ENCODE assay signal across 1 cellular context in genomic region chr6:53346049-53346448, GRCh38.
A peak's percentile ranks its signal among the peaks of the same experiment; 100 is the strongest.
TF ChIP-seq lines count a peak whose summit lies in the region.

No MANE protein-coding gene starts in this region.

TF ChIP-seq in HEK293, 187 proteins besides CTCF, POLR2A, EP300 and RAD21 (continued from another document):
- TF ChIP-seq ZNF580 (tag by site-specific recombination; IDR thresholded peaks at IDR 0.05), result peak; percentile 57; the same call in 1 of the 2 replicates
